ENCODE assay signal across 1 cellular context in the genomic region with DNA sequence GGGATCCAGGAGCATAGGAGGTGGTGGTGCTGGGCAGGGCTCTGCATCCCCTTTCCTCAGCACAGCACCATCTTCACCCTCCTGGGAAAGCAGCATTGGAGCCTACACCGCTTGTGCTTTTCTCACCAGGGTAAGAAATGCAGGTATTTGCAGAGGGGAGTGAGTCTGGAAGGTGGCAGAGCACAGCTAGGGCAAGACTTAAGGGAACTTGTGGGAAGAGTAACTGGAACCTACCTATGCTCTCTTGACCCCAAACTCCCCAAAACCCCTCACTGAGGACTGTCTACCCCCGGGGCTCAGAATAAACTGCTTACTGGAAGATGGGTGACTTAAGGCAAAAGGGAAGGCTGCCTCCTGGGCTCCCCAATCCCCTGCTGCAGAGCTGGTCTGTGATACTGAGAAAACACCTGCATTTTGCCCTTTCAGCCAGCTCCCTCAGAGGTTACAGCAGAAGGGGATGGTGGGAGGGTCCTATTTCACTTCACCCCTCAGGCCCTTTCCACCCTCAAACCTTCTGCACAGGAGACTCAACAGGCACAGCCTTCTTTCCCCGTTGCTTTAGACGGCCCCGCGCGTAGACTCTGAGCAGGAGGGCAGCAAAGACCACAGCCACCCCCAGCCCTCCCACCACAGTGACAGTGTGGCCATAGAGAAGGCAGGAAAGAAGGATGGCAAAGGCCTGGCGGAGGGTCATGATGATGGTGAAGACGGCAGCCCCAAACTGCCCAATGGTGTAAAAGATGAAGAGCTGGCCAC.
A peak's percentile ranks its signal among the peaks of the same experiment; 100 is the strongest.
TF ChIP-seq lines count a peak whose summit lies in the region.

No MANE protein-coding gene starts in this region.

TF ChIP-seq in GM12878, 131 proteins besides CTCF, POLR2A, EP300 and RAD21:
- TF ChIP-seq HDAC6 (IDR thresholded peaks at IDR 0.05; ENCODE audit: unreplicated experiment), result peak; percentile 60
- TF ChIP-seq TCF7 (IDR thresholded peaks at IDR 0.05; ENCODE audit: borderline replicate concordance), result peak; percentile 19; the same call in 1 of the 2 replicates
- no peak for TF ChIP-seq SPI1 (IDR thresholded peaks at IDR 0.05; ENCODE audit: borderline replicate concordance, insufficient read depth, low read depth, low read length)
- TF ChIP-seq POLR2AphosphoS2 (IDR thresholded peaks at IDR 0.05; ENCODE audit: low read depth, low read length), result peak; percentile 83; the same call in 1 of the 2 replicates
- 0 out of 2 replicates have a peak, but pooled peaks have one; percentile 33 for TF ChIP-seq BMI1 (IDR thresholded peaks at IDR 0.05; ENCODE audit: borderline replicate concordance)
- peak; percentile 34; the same call in 1 of the 2 replicates for TF ChIP-seq SMAD5 (IDR thresholded peaks at IDR 0.05; ENCODE audit: low read depth)
- TF ChIP-seq, protein P1, sequence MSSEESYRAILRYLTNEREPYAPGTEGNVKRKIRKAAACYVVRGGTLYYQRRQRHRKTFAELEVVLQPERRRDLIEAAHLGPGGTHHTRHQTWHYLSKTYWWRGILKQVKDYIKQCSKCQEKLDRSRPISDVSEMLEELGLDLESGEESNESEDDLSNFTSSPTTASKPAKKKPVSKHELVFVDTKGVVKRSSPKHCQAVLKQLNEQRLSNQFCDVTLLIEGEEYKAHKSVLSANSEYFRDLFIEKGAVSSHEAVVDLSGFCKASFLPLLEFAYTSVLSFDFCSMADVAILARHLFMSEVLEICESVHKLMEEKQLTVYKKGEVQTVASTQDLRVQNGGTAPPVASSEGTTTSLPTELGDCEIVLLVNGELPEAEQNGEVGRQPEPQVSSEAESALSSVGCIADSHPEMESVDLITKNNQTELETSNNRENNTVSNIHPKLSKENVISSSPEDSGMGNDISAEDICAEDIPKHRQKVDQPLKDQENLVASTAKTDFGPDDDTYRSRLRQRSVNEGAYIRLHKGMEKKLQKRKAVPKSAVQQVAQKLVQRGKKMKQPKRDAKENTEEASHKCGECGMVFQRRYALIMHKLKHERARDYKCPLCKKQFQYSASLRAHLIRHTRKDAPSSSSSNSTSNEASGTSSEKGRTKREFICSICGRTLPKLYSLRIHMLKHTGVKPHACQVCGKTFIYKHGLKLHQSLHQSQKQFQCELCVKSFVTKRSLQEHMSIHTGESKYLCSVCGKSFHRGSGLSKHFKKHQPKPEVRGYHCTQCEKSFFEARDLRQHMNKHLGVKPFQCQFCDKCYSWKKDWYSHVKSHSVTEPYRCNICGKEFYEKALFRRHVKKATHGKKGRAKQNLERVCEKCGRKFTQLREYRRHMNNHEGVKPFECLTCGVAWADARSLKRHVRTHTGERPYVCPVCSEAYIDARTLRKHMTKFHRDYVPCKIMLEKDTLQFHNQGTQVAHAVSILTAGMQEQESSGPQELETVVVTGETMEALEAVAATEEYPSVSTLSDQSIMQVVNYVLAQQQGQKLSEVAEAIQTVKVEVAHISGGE (CRISPR knock-in tag; IDR thresholded peaks at IDR 0.05), result no peak
- no peak for TF ChIP-seq RAD51 (IDR thresholded peaks at IDR 0.05)
- no peak for TF ChIP-seq CBX5 (IDR thresholded peaks at IDR 0.05; ENCODE audit: low read depth)
- TF ChIP-seq POU2F2 (IDR thresholded peaks at IDR 0.05; ENCODE audit: borderline replicate concordance, low read depth, low read length), result peak; percentile 8; the same call in 1 of the 3 replicates
- 0 out of 2 replicates have a peak, but pooled peaks have one; percentile 13 for TF ChIP-seq CHD2 (IDR thresholded peaks at IDR 0.05; ENCODE audit: borderline replicate concordance, low read depth, low read length)
- TF ChIP-seq POLR2AphosphoS5 (IDR thresholded peaks at IDR 0.05; ENCODE audit: low read length), result peak; percentile 32
- TF ChIP-seq HCFC1 (IDR thresholded peaks at IDR 0.05; ENCODE audit: low read length), result no peak
- TF ChIP-seq, protein P2, sequence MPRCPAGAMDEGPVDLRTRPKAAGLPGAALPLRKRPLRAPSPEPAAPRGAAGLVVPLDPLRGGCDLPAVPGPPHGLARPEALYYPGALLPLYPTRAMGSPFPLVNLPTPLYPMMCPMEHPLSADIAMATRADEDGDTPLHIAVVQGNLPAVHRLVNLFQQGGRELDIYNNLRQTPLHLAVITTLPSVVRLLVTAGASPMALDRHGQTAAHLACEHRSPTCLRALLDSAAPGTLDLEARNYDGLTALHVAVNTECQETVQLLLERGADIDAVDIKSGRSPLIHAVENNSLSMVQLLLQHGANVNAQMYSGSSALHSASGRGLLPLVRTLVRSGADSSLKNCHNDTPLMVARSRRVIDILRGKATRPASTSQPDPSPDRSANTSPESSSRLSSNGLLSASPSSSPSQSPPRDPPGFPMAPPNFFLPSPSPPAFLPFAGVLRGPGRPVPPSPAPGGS (IDR thresholded peaks at IDR 0.05; ENCODE audit: borderline replicate concordance, insufficient read depth, low read depth, low read length, poor library complexity, severe bottlenecking), result peak; percentile 9
- TF ChIP-seq, protein P3, sequence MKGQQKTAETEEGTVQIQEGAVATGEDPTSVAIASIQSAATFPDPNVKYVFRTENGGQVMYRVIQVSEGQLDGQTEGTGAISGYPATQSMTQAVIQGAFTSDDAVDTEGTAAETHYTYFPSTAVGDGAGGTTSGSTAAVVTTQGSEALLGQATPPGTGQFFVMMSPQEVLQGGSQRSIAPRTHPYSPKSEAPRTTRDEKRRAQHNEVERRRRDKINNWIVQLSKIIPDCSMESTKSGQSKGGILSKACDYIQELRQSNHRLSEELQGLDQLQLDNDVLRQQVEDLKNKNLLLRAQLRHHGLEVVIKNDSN (IDR thresholded peaks at IDR 0.05; ENCODE audit: borderline replicate concordance, extremely low read length, insufficient read depth, low read depth, low read length), result no peak
- TF ChIP-seq BACH1 (IDR thresholded peaks at IDR 0.05; ENCODE audit: borderline replicate concordance), result peak; percentile 71
